8 cellular contexts compared by ENCODE assay signal in the genomic region with DNA sequence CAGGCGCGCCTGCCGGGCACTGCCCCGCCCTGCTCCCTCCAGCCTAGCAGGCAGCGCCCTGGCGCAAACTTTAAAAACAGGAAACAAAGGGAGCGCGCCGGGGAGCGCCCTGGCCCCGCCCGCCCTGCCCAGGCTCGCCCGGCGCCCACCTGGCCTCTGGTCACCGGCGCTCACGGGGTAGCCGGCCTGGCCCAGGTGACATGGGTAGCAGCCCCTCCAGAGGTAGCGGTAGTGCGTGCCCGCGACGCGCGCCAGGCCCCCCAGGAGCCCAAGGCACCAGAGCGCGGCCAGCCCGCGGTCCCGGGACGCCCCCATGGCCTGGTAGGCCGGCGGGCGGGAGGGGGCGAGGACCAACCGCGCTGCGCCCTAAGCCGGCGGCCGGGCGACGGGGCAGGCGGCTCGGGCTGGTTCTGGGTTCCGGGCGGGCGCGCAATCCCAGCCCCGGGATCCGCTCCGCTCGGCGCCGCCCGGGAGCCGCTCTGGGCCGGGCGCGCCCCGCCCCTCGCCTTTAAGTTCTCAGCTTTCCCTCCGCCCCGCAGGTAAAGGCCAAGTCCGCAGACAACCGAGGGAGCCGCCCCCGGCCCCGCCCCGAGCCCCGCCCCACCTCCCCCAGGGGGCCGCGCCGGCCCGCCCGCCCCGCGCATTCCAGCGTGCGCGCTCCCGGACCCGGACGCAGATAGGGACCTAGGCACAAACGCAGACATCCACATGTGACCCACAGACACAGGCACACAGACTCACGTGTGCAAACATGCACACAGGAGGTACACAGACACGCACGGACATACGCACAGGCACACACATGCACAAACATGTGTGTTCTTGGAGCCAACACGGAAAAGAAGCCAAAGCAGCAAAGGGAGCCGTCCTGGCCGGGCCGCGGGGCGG.
DNase-seq lines count a peak whose midpoint lies in the region; ATAC-seq and TF ChIP-seq lines count a peak whose summit lies in the region.

No MANE protein-coding gene starts in this region.

- H3K36me3 Mint-ChIP-seq in chondrocyte (ENCODE audit: low read depth) = no peaks in the 10 kb centered on the region

- no peak for TF ChIP-seq CTCF in chondrocyte (IDR thresholded peaks at IDR 0.05)

- H3K27ac Mint-ChIP-seq in chondrocyte (ENCODE audit: unreplicated experiment) = peak overlapping the region; percentile 78

- H3K4me3 Mint-ChIP-seq in chondrocyte (ENCODE audit: unreplicated experiment) = peak overlapping the region; percentile 78

- ATAC-seq in left lobe of liver (peak; percentile 80), GM19324 (IDR thresholded peaks at IDR 0.05; ENCODE audit: low FRiP score, unreplicated experiment) (no peak)

- H3K9me3 Mint-ChIP-seq in chondrocyte (ENCODE audit: low read depth) = no peaks in the 10 kb centered on the region

- DNase-seq in CMK (ENCODE audit: low read depth) (peak; percentile 39), NCI-H1105 (lab: John Stamatoyannopoulos, UW) (peak; percentile 85), chondrocyte (ENCODE audit: low spot score) (no peak), left lobe of liver (ENCODE audit: low spot score) (peak; percentile 84), OCI-M2 (lab: John Stamatoyannopoulos, UW; ENCODE audit: unreplicated experiment) (no peak)
- DNase-seq in activated CD4-positive, alpha-beta T cell treated with anti-CD3 and anti-CD28 coated beads for 24 hours (ENCODE audit: low read depth in 2 of 2) = peak; percentile 58 to 67
- peak; percentile 64 to 72 for DNase-seq in stimulated activated CD4-positive, alpha-beta T cell treated with anti-CD3 and anti-CD28 coated beads, Interleukin-2, amount 100 ng/mL, for 48 hours

- H3K27me3 Mint-ChIP-seq in chondrocyte (ENCODE audit: low read depth) = no peaks in the 10 kb centered on the region

- peaks cover 46% of the 10 kb centered on the region for H3K4me1 Mint-ChIP-seq in chondrocyte (ENCODE audit: low read depth)

Comparison
In these comparisons a context has a peak if more than half of its experiments do, and no peak if none do; other contexts are left out.
1. DNase-seq: peak in CMK (single experiment), NCI-H1105 (single experiment), activated CD4-positive, alpha-beta T cell treated with anti-CD3 and anti-CD28 coated beads for 24 hours (2 of 2), left lobe of liver (single experiment) and stimulated activated CD4-positive, alpha-beta T cell treated with anti-CD3 and anti-CD28 coated beads, Interleukin-2, amount 100 ng/mL, for 48 hours (2 of 2); none in chondrocyte (single experiment) and OCI-M2 (single experiment).